Comparison of ENCODE assay signal across 1 cellular context in the genomic region with DNA sequence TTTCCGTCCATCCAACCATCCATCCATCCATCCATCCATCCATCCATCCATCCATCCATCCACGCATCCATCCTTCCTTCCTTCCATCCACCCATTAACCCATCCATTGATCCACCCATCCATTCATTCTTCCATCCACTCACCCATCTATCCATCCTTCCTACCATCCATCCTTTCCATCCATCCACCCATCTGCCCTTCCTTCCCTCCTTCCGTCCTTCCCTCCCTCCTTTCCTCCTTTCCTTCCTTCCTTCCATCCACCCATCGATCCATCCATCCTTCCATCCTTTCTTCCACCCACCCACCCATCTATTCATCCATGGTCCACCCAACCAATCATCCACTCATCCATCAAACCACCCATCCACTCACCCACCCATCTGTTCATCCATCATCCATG.
TF ChIP-seq lines count a peak whose summit lies in the region.

No MANE protein-coding gene starts in this region.

TF ChIP-seq in H1, 55 proteins besides CTCF, POLR2A, EP300 and RAD21 (continued from another document):
- no peak for TF ChIP-seq RXRA (IDR thresholded peaks at IDR 0.05; ENCODE audit: insufficient read depth, low read depth, low read length)
